Comparison of ENCODE assay signal across 11 cellular contexts in genomic region chr15:45001180-45001579, GRCh38. TPM values are rescaled to one million over a fixed set of nuclear protein-coding genes. Genes with fewer than 3 reads are reported as not detected.
"Had no signal": no experiment of that assay in that cellular context is flagged by ENCODE, and none has a peak within 500 bp of the region (broad histone marks: within the 10 kb centered on the region; RNA-seq: fewer than 3 reads in every experiment).

No MANE protein-coding gene starts in this region.

RNA-seq across cellular contexts. Expression of gene TERB2, which starts 44.7 kb away (rescaled TPM):
- total RNA-seq: OCI-LY7, PC-3, PC-9, Peyer's patch, Right ventricle myocardium inferior, Right ventricle myocardium superior, RPMI7951, SJCRH30, SJSA1, SK-MEL-5 had no signal
- polyA plus RNA-seq: SK-N-SH had no signal
